17 cellular contexts compared by ENCODE assay signal in the genomic region with DNA sequence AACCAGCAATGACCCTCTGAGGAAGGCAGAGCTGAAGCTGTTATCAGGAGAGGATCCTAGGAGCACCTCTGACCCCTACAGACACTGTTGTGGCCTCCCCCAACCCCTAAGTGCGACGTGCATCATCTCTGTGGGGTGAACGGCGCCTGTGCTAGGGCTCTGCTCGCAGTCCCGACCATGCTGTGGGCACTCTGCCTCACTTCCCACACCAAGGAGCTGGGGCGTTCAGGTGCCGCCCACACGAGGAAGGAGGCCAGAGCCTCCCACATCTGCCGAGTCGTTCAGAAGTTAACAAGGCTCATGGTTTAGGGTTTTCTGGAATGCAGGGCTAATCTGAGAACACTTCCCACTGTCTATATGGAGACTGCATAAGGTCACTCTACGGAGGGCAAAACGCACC.
"Had no signal": no experiment of that assay in that cellular context is flagged by ENCODE, and none has a peak within 500 bp of the region (broad histone marks: within the 10 kb centered on the region; RNA-seq: fewer than 3 reads in every experiment).

No MANE protein-coding gene starts in this region.

- H3K4me1 Mint-ChIP-seq: activated B cell treated with CpG ODN at 0.5 μM for 24 hours, neural crest cell had no signal

- H3K27me3 Mint-ChIP-seq: activated B cell treated with CpG ODN at 0.5 μM for 24 hours; activated CD4-positive, alpha-beta T cell treated with anti-CD3 and anti-CD28 coated beads for 36 hours; activated naive CD8-positive, alpha-beta T cell treated with anti-CD3 and anti-CD28 coated beads, Interleukin-2, amount 10 ng/mL, durations not matched to agents 7 days and 5 days had no signal

- H3K36me3 Mint-ChIP-seq: activated naive CD8-positive, alpha-beta T cell treated with anti-CD3 and anti-CD28 coated beads, Interleukin-2, amount 10 ng/mL, durations not matched to agents 7 days and 5 days had no signal

- H3K27ac Mint-ChIP-seq: activated B cell treated with CpG ODN at 0.5 μM for 24 hours; activated CD4-positive, alpha-beta T cell treated with anti-CD3 and anti-CD28 coated beads for 36 hours; activated naive CD4-positive, alpha-beta T cell treated with anti-CD3 and anti-CD28 coated beads for 36 hours; activated naive CD8-positive, alpha-beta T cell treated with anti-CD3 and anti-CD28 coated beads, Interleukin-2, amount 10 ng/mL, durations not matched to agents 7 days and 5 days had no signal

- H3K4me2 ChIP-seq: smooth muscle cell had no signal

- DNase-seq: activated B cell treated with CpG ODN at 0.5 μM for 24 hours; activated T-cell treated with anti-CD3 and anti-CD28 coated beads, Interleukin-2, amount 50 U/mL, for 4 hours; amygdala; heart right ventricle; lower lobe of right lung; upper lobe of right lung had no signal

- H3K9me3 Mint-ChIP-seq: activated B cell treated with CpG ODN at 0.5 μM for 24 hours; activated naive CD4-positive, alpha-beta T cell treated with anti-CD3 and anti-CD28 coated beads for 36 hours; activated naive CD8-positive, alpha-beta T cell treated with anti-CD3 and anti-CD28 coated beads, Interleukin-2, amount 10 ng/mL, durations not matched to agents 7 days and 5 days; activated T-cell treated with anti-CD3 and anti-CD28 coated beads, Interleukin-2, amount 50 U/mL, for 4 hours; neural crest cell had no signal

- ATAC-seq: gastroesophageal sphincter, heart right ventricle, lower lobe of right lung had no signal

- H3K9me3 ChIP-seq: gastroesophageal sphincter, heart right ventricle, lower lobe of right lung, mucosa of descending colon, sigmoid colon, thoracic aorta, upper lobe of right lung had no signal

- H3K4me3 ChIP-seq: coronary artery, gastroesophageal sphincter, heart right ventricle, lower lobe of right lung, mucosa of descending colon, sigmoid colon, smooth muscle cell, thoracic aorta, upper lobe of right lung had no signal

- H3K27me3 ChIP-seq: gastroesophageal sphincter, heart right ventricle, sigmoid colon, upper lobe of right lung had no signal

- H3K27ac ChIP-seq: coronary artery, epithelial cell of prostate, gastroesophageal sphincter, heart right ventricle, lower lobe of right lung, sigmoid colon, thoracic aorta, upper lobe of right lung had no signal

- H3K4me1 ChIP-seq: gastroesophageal sphincter, lower lobe of right lung, sigmoid colon, upper lobe of right lung had no signal

- H3K4me3 Mint-ChIP-seq: activated B cell treated with CpG ODN at 0.5 μM for 24 hours; activated CD4-positive, alpha-beta T cell treated with anti-CD3 and anti-CD28 coated beads for 36 hours; activated naive CD4-positive, alpha-beta T cell treated with anti-CD3 and anti-CD28 coated beads for 36 hours; activated naive CD8-positive, alpha-beta T cell treated with anti-CD3 and anti-CD28 coated beads, Interleukin-2, amount 10 ng/mL, durations not matched to agents 7 days and 5 days; activated T-cell treated with anti-CD3 and anti-CD28 coated beads, Interleukin-2, amount 50 U/mL, for 4 hours; neural crest cell had no signal
